In genomic region chr3:73096169-73096568, GRCh38 we compare ENCODE assay signal across 25 cellular contexts.
"Had no signal": no experiment of that assay in that cellular context is flagged by ENCODE, and none has a peak within 500 bp of the region (broad histone marks: within the 10 kb centered on the region; RNA-seq: fewer than 3 reads in every experiment).

No MANE protein-coding gene starts in this region.

- FAIRE-seq: endometrium, islet of Langerhans, keratinocyte had no signal

- H3K4me3 ChIP-seq: esophagus squamous epithelium, gastrocnemius medialis, heart right ventricle, left lung, lower lobe of right lung, mucosa of descending colon had no signal

- H3K27ac ChIP-seq: epithelial cell of prostate, esophagus squamous epithelium, gastrocnemius medialis, heart right ventricle, left lung, lower lobe of right lung had no signal

- DNase-seq: cortex of kidney; effector CD8-positive, alpha-beta T cell; effector memory CD8-positive, alpha-beta T cell; endodermal cell; erythroblast; esophagus squamous epithelium; foreskin fibroblast; foreskin melanocyte; gastrocnemius medialis; glutamatergic neuron; head of caudate nucleus; heart right ventricle; hippocampal formation; left cardiac atrium; left lung; left ventricle myocardium superior; lower lobe of right lung; mesenchymal stem cell; mucosa of descending colon; naive B cell had no signal

- H3K9me3 ChIP-seq: esophagus squamous epithelium, gastrocnemius medialis, left lung, lower lobe of right lung, mucosa of descending colon had no signal

- H3K27me3 ChIP-seq: esophagus squamous epithelium, gastrocnemius medialis, heart right ventricle, left lung had no signal

- H3K4me1 ChIP-seq: gastrocnemius medialis, lower lobe of right lung had no signal

- ATAC-seq: effector memory CD8-positive, alpha-beta T cell; esophagus mucosa; gastrocnemius medialis; heart right ventricle; left cardiac atrium; left lung; left ventricle myocardium superior; lower lobe of right lung; mucosa of descending colon had no signal

- H3K36me3 ChIP-seq: esophagus squamous epithelium, gastrocnemius medialis, heart right ventricle, left lung, lower lobe of right lung had no signal
